Comparison of ENCODE assay signal across 9 cellular contexts in the genomic region with DNA sequence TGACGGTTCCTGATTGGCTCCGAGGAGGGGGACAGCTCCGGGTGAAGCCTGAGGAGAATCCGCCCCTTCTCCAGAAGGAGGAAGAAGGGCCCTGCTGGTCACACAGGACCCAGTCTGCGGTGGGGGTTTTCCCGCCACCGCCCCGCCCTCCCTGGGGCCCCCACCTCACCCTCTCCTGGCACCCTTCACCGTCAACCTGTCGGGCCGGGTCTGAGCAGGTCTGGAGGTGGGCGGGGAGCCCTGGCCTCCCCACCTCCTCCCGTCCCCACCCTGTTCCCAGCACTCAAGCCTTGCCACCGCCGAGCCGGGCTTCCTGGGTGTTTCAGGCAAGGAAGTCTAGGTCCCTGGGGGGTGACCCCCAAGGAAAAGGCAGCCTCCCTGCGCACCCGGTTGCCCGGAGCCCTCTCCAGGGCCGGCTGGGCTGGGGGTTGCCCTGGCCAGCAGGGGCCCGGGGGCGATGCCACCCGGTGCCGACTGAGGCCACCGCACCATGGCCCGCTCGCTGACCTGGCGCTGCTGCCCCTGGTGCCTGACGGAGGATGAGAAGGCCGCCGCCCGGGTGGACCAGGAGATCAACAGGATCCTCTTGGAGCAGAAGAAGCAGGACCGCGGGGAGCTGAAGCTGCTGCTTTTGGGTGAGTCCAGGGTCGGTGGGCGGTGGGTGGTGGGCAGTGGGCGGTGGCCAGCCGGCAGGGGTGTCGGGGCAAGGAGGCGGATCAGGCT. TPM values are rescaled to one million over a fixed set of nuclear protein-coding genes. Genes with fewer than 3 reads are reported as not detected.
A peak's percentile ranks its signal among the peaks of the same experiment; 100 is the strongest.
DNase-seq lines count a peak whose midpoint lies in the region; FAIRE-seq and TF ChIP-seq lines count a peak whose summit lies in the region.
"Had no signal": no experiment of that assay in that cellular context is flagged by ENCODE, and none has a peak within 500 bp of the region (broad histone marks: within the 10 kb centered on the region; RNA-seq: fewer than 3 reads in every experiment).

A gene with protein sequence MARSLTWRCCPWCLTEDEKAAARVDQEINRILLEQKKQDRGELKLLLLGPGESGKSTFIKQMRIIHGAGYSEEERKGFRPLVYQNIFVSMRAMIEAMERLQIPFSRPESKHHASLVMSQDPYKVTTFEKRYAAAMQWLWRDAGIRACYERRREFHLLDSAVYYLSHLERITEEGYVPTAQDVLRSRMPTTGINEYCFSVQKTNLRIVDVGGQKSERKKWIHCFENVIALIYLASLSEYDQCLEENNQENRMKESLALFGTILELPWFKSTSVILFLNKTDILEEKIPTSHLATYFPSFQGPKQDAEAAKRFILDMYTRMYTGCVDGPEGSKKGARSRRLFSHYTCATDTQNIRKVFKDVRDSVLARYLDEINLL (plus strand): TSS at position 73 of the 723 bp plus-strand sequence. CDS start 418 bp downstream, at position 491.

- H3K27ac ChIP-seq in H1 (ENCODE audit: low read depth, low read length): no peak within 1 kb of the TSS

- H2BK15ac ChIP-seq in H1 (ENCODE audit: low read length): no peak within 1 kb of the TSS

- no peak for TF ChIP-seq EP300 in H1 (IDR thresholded peaks at IDR 0.05; ENCODE audit: borderline replicate concordance in 1 of 2, low read depth in 2 of 2, low read length in 2 of 2)

- H3K79me2 ChIP-seq in H1 (ENCODE audit: control insufficient read depth in 1 of 2, insufficient read depth in 2 of 2, low read length in 2 of 2): no peaks in the 10 kb centered on the region

- H3K36me3 ChIP-seq in H1 (ENCODE audit: control insufficient read depth in 2 of 4, insufficient read depth in 4 of 4, low read length in 3 of 4) (no peaks in the 10 kb centered on the region), HAP-1 (replicated peaks) (no peaks in the 10 kb centered on the region)

- no peak within 1 kb of the TSS for H3K4me2 ChIP-seq in H1 (ENCODE audit: insufficient read depth in 1 of 2, low read depth in 2 of 2, low read length in 2 of 2)

- POLR2A ChIA-PET in H1 (lab: Charles Lee; ENCODE audit: partially characterized antibody): no interaction called here

- FAIRE-seq in H1 (lab: Jason Lieb, UNC): no peak
- FAIRE-seq: colon had no signal

- no peaks in the 10 kb centered on the region for H4K20me1 ChIP-seq in H1 (replicated peaks in 1 of 2; ENCODE audit: control insufficient read depth in 1 of 2, insufficient read depth in 2 of 2, low read length in 2 of 2)

- no peak within 1 kb of the TSS for H3K27ac Mint-ChIP-seq in endothelial cell (ENCODE audit: unreplicated experiment)

- no peak within 1 kb of the TSS for H3K4me3 Mint-ChIP-seq in endothelial cell (ENCODE audit: unreplicated experiment)

- H3K56ac ChIP-seq in H1 (replicated peaks; ENCODE audit: insufficient read length, low read depth, low read length): no peak within 1 kb of the TSS

- H4K5ac ChIP-seq in H1 (ENCODE audit: insufficient read length, low read depth, low read length): no peak within 1 kb of the TSS

- WGBS in H1 (ENCODE audit: extremely low coverage in 1 of 2, insufficient coverage in 1 of 2, insufficient read length in 1 of 2, insufficient replicate concordance in 2 of 2, low coverage in 1 of 2, low lambda C conversion rate in 2 of 2, missing lambda C conversion rate in 1 of 2), 2 experiments: 87% methylated on average over 17 of the region's 40 CpGs; no CpG with 5 or more reads in 1 of the 2 experiments

- in situ Hi-C loops in HAP-1 (cut with MboI; ENCODE audit: low sequenced_read_pairs): no loop called here

- H3K9ac ChIP-seq in H1 (replicated peaks in 1 of 4; ENCODE audit: extremely low read depth in 1 of 4, low read depth in 3 of 4, low read length in 3 of 4): no peak within 1 kb of the TSS

- H3K4me3 ChIP-seq in H1 (ENCODE audit: extremely low read depth in 1 of 4, insufficient read depth in 2 of 4, low read depth in 3 of 4, low read length in 4 of 4) (no peak within 1 kb of the TSS), HAP-1 (no peak within 1 kb of the TSS)

- no peak within 1 kb of the TSS for H3K4ac ChIP-seq in H1 (replicated peaks; ENCODE audit: insufficient read length, low read depth, low read length)

- no peaks in the 10 kb centered on the region for H3K27me3 ChIP-seq in H1 (replicated peaks in 1 of 4; ENCODE audit: control insufficient read depth in 3 of 4, extremely low read depth in 1 of 4, insufficient read depth in 3 of 4, low read length in 3 of 4)
- no peaks in the 10 kb centered on the region for H3K27me3 ChIP-seq in HAP-1 (ENCODE audit: low read depth)

- DNase-seq in GM19238 (ENCODE audit: insufficient read length, low spot score) (peak; percentile 69), T-helper 2 cell (peak in 4 of 5 experiments; percentile 30 to 77 (median 36)), H1 (ENCODE audit: low read depth in 1 of 2, low spot score in 2 of 2) (no peak), HAP-1 (ENCODE audit: low spot score in 2 of 2) (no peak), AG08396 (ENCODE audit: low spot score) (no peak), EL (no peak), endothelial cell (ENCODE audit: low spot score) (no peak)
- DNase-seq in stimulated activated CD4-positive, alpha-beta T cell treated with anti-CD3 and anti-CD28 coated beads, Interleukin-2, amount 100 ng/mL, for 24 hours: peak; percentile 38 to 52

- H2BK20ac ChIP-seq in H1 (ENCODE audit: low read length): no peak within 1 kb of the TSS

- no peak for TF ChIP-seq POLR2A in H1 (IDR thresholded peaks at IDR 0.05; ENCODE audit: control extremely low read depth in 1 of 2, low read depth in 2 of 2, low read length in 2 of 2)

- H3K23ac ChIP-seq in H1 (ENCODE audit: insufficient read length): no peak within 1 kb of the TSS

- no peak within 1 kb of the TSS for H2BK5ac ChIP-seq in H1 (ENCODE audit: low read depth, low read length)

- H3K23me2 ChIP-seq in H1 (ENCODE audit: low read depth, low read length): no peaks in the 10 kb centered on the region

- no peak within 1 kb of the TSS for H2AFZ ChIP-seq in H1 (ENCODE audit: low read length)

- H3K14ac ChIP-seq in H1 (ENCODE audit: insufficient read length): no peak within 1 kb of the TSS

- peaks cover 2% of the 10 kb centered on the region for H3K27me3 Mint-ChIP-seq in endothelial cell (ENCODE audit: unreplicated experiment)

- no peak within 1 kb of the TSS for H4K91ac ChIP-seq in H1 (replicated peaks; ENCODE audit: insufficient read length, low read length)

- no peaks in the 10 kb centered on the region for H3K79me1 ChIP-seq in H1 (ENCODE audit: low read depth, low read length)

- H2BK12ac ChIP-seq in H1 (ENCODE audit: low read depth, low read length): no peak within 1 kb of the TSS

- H3K4me1 Mint-ChIP-seq in endothelial cell (ENCODE audit: unreplicated experiment): peaks cover 7% of the 10 kb centered on the region

- peak within 1 kb of the TSS; percentile 51; the same call in 1 of the 2 replicates for H4K8ac ChIP-seq in H1 (ENCODE audit: extremely low read depth, insufficient read depth, low read length)

- no peak within 1 kb of the TSS for H3K18ac ChIP-seq in H1 (ENCODE audit: extremely low read depth, low read length)

- H3K9me3 Mint-ChIP-seq in endothelial cell (ENCODE audit: unreplicated experiment): no peaks in the 10 kb centered on the region

- TF ChIP-seq RAD21 in H1 (IDR thresholded peaks at IDR 0.05 in 1 of 2, conservative IDR thresholded peaks at IDR 0.05 in 1 of 2; ENCODE audit: low read depth in 2 of 2, low read length in 2 of 2): no peak

- H2AK5ac ChIP-seq in H1 (ENCODE audit: low read depth, low read length): no peak within 1 kb of the TSS

- H3K4me1 ChIP-seq in H1 (replicated peaks in 1 of 4; ENCODE audit: control insufficient read depth in 3 of 4, insufficient read depth in 4 of 4, low read length in 3 of 4): peaks cover 0 to 4% (median 0%) of the 10 kb centered on the region in 4 experiments; a peak in 1 of 7 replicates
- no peaks in the 10 kb centered on the region for H3K4me1 ChIP-seq in HAP-1

- no peaks in the 10 kb centered on the region for H3K36me3 Mint-ChIP-seq in endothelial cell (ENCODE audit: low read depth, unreplicated experiment)

- CTCF ChIA-PET in H1 (lab: Charles Lee; ENCODE audit: partially characterized antibody): interaction anchor here (1.7 to 12.0 kb wide), 3 partner anchors 8 to 28 kb away, joined by 3 to 166 read pairs (median 12); no protein-coding TSS in a partner anchor

- H3K9me3 ChIP-seq in H1 (ENCODE audit: insufficient read depth in 2 of 2, low read depth in 1 of 2, low read length in 1 of 2) (no peaks in the 10 kb centered on the region), HAP-1 (no peaks in the 10 kb centered on the region)

- H2BK120ac ChIP-seq in H1 (replicated peaks; ENCODE audit: low read depth, low read length): no peak within 1 kb of the TSS

- TF ChIP-seq CTCF in H1 (IDR thresholded peaks at IDR 0.05; ENCODE audit: control extremely low read depth in 1 of 3, insufficient read depth in 1 of 3, low read depth in 1 of 3, low read length in 3 of 3): no peak
- TF ChIP-seq CTCF in endothelial cell (IDR thresholded peaks at IDR 0.05; ENCODE audit: unreplicated experiment): no peak

TF ChIP-seq in H1, 55 proteins besides CTCF, POLR2A, EP300 and RAD21 (continues in another document):
- TF ChIP-seq HDAC2 (IDR thresholded peaks at IDR 0.05; ENCODE audit: borderline replicate concordance in 1 of 2, low read depth in 2 of 2, low read length in 2 of 2) (no peak), TBP (IDR thresholded peaks at IDR 0.05; ENCODE audit: low read depth, low read length) (no peak), EZH2 (IDR thresholded peaks at IDR 0.05; ENCODE audit: low read depth, low read length, severe bottlenecking) (no peak), CHD2 (IDR thresholded peaks at IDR 0.05; ENCODE audit: low read length) (no peak), NRF1 (IDR thresholded peaks at IDR 0.05; ENCODE audit: low read depth, low read length) (no peak), FOSL1 (IDR thresholded peaks at IDR 0.05; ENCODE audit: insufficient read depth, low read depth, low read length) (no peak)

RNA-seq across cellular contexts. Expression of the gene that starts here (rescaled TPM):
- total RNA-seq in H1 (2021; fragmentation: NEBNext Ultra II Directional; extraction: Animal tissue kit (Norgen Biotek cat#: 25700)): 0.25 and 0.26 TPM in 2 replicates
- polyA plus RNA-seq in H1 (2011; rRNA removed): 0.36 and 0.45 TPM in 2 replicates
- 0.61 TPM for polyA plus RNA-seq in H1 (2011; cell fraction: cytosol; rRNA removed)
- 0.16 TPM for polyA plus RNA-seq in H1 (2011; cell fraction: nucleus; rRNA removed)
- polyA plus RNA-seq in H1 (2012, experiment 1 of 2): 0.13 to 0.46 TPM (median 0.29 TPM) in 3 of 4 replicates, not detected in the other
- 0.14 TPM for polyA plus RNA-seq in H1 (2012, experiment 2 of 2)
- 0.36 TPM for polyA plus RNA-seq in H1 (2013, experiment 1 of 2)
- polyA plus RNA-seq in H1 (2013, experiment 2 of 2): 0.40 TPM
- 0.07 and 0.13 TPM in 2 replicates for polyA minus RNA-seq in H1 (2011; rRNA and poly(A)+ RNA removed)
- not detected for polyA minus RNA-seq in H1 (2011; cell fraction: cytosol; rRNA and poly(A)+ RNA removed)
- not detected for polyA minus RNA-seq in H1 (2011; cell fraction: nucleus; rRNA and poly(A)+ RNA removed)
- total RNA-seq in endothelial cell (ENCODE audit: unreplicated experiment): not detected

Comparison
In these comparisons a context has a peak if more than half of its experiments do, and no peak if none do; other contexts are left out.
1. DNase-seq: peak in GM19238 (single experiment), T-helper 2 cell (4 of 5) and stimulated activated CD4-positive, alpha-beta T cell treated with anti-CD3 and anti-CD28 coated beads, Interleukin-2, amount 100 ng/mL, for 24 hours (2 of 2); none in H1 (0 of 2), HAP-1 (0 of 2), AG08396 (single experiment), EL (single experiment) and endothelial cell (single experiment).